Comparison of ENCODE assay signal across 16 cellular contexts in genomic region chr12:94033112-94033511, GRCh38.
DNase-seq lines count a peak whose midpoint lies in the region; ATAC-seq and TF ChIP-seq lines count a peak whose summit lies in the region.
"Had no signal": no experiment of that assay in that cellular context is flagged by ENCODE, and none has a peak within 500 bp of the region (broad histone marks: within the 10 kb centered on the region; RNA-seq: fewer than 3 reads in every experiment).

No MANE protein-coding gene starts in this region.

- peaks cover 4% of the 10 kb centered on the region for H3K36me3 Mint-ChIP-seq in activated CD4-positive, alpha-beta T cell treated with anti-CD3 and anti-CD28 coated beads for 36 hours (ENCODE audit: low read depth)
- peaks cover 19% of the 10 kb centered on the region for H3K36me3 Mint-ChIP-seq in activated naive CD8-positive, alpha-beta T cell treated with anti-CD3 and anti-CD28 coated beads, Interleukin-2, amount 10 ng/mL, durations not matched to agents 7 days and 5 days
- H3K36me3 Mint-ChIP-seq in activated naive CD8-positive, alpha-beta T cell treated with anti-CD3 and anti-CD28 coated beads, Interleukin-2, amount 50 U/mL, for 24 hours (ENCODE audit: low read depth) = no peaks in the 10 kb centered on the region
- H3K36me3 Mint-ChIP-seq in T-cell = peaks cover 4% of the 10 kb centered on the region

- ATAC-seq in activated CD4-positive, alpha-beta T cell treated with anti-CD3 and anti-CD28 coated beads for 36 hours = peak; percentile 66
- peak; percentile 82 for ATAC-seq in activated naive CD8-positive, alpha-beta T cell treated with anti-CD3 and anti-CD28 coated beads, Interleukin-2, amount 10 ng/mL, durations not matched to agents 7 days and 5 days (ENCODE audit: low read depth)
- ATAC-seq in activated naive CD8-positive, alpha-beta T cell treated with anti-CD3 and anti-CD28 coated beads, Interleukin-2, amount 50 U/mL, for 24 hours = no peak
- ATAC-seq in T-cell (replicated peaks in 1 of 4) = peak; percentile 89 to 100 (median 96)

- H3K27me3 ChIP-seq in neural cell (ENCODE audit: insufficient read depth, low read depth, low read length) = no peaks in the 10 kb centered on the region
- peaks cover 0 to 3% (median 0%) of the 10 kb centered on the region in 45 donors for H3K27me3 ChIP-seq in dorsolateral prefrontal cortex
- H3K27me3 ChIP-seq: BLaER1 treated with 17β-estradiol and CSF1 and Interleukin-3, amounts not matched to agents 10 nM and 100 nM; MG63 had no signal

- no peaks in the 10 kb centered on the region for H4K20me1 ChIP-seq in neural cell (ENCODE audit: insufficient read depth)
- H4K20me1 ChIP-seq: BLaER1 treated with 17β-estradiol and CSF1 and Interleukin-3, amounts not matched to agents 10 nM and 100 nM had no signal

- H3K79me2 ChIP-seq in neural cell (replicated peaks; ENCODE audit: insufficient read depth, low read length) = no peaks in the 10 kb centered on the region

- POLR2A ChIA-PET in activated CD4-positive, alpha-beta T cell treated with anti-CD3 and anti-CD28 coated beads for 36 hours (lab: Charles Lee) = no interaction called here
- POLR2A ChIA-PET in activated naive CD8-positive, alpha-beta T cell treated with anti-CD3 and anti-CD28 coated beads, Interleukin-2, amount 10 ng/mL, durations not matched to agents 7 days and 5 days (lab: Charles Lee) = interaction anchor here (0.6 to 0.9 kb wide), 2 partner anchors 25 to 462 kb away, joined by 3 to 4 read pairs; no protein-coding TSS in a partner anchor
- POLR2A ChIA-PET in T-cell (lab: Charles Lee) = interaction anchor here in 1 of 2 donors (0.6 kb wide), 1 partner anchor 460 kb away, joined by 4 read pairs; no protein-coding TSS in a partner anchor

- H3F3A ChIP-seq in neural cell (ENCODE audit: insufficient read depth, low read length, poor library complexity, severe bottlenecking) = no peaks in the 10 kb centered on the region

- CTCF ChIA-PET in activated CD4-positive, alpha-beta T cell treated with anti-CD3 and anti-CD28 coated beads for 36 hours (lab: Charles Lee) = interaction anchor here (0.7 to 3.4 kb wide), 2 partner anchors 14 to 68 kb away, joined by 3 to 22 read pairs; no protein-coding TSS in a partner anchor
- CTCF ChIA-PET in T-cell (lab: Charles Lee) = interaction anchor here (0.5 to 1.4 kb wide), 3 partner anchors 68 to 1501 kb away, joined by 4 to 5 read pairs (median 5); no protein-coding TSS in a partner anchor

- H3K4me3 ChIP-seq in neural cell (ENCODE audit: low read length) = no peak overlapping the region
- no peak overlapping the region for H3K4me3 ChIP-seq in dorsolateral prefrontal cortex
- H3K4me3 ChIP-seq: BLaER1 treated with 17β-estradiol and CSF1 and Interleukin-3, amounts not matched to agents 10 nM and 100 nM; MG63 had no signal

- DNase-seq in activated CD4-positive, alpha-beta T cell treated with anti-CD3 and anti-CD28 coated beads for 36 hours = no peak
- no peak for DNase-seq in activated CD4-positive, alpha-beta T cell treated with anti-CD3 and anti-CD28 coated beads for 1 hour
- DNase-seq in activated naive CD8-positive, alpha-beta T cell treated with anti-CD3 and anti-CD28 coated beads, Interleukin-2, amount 10 ng/mL, durations not matched to agents 7 days and 5 days = no peak
- DNase-seq in activated naive CD8-positive, alpha-beta T cell treated with anti-CD3 and anti-CD28 coated beads, Interleukin-2, amount 50 U/mL, for 24 hours = no peak
- DNase-seq in T-cell (peak in 7 of 34 experiments; percentile 2 to 35 (median 12)), NCI-H510A treated with DMSO at 0.1 percent for 48 hours (lab: John Stamatoyannopoulos, UW) (no peak), dorsolateral prefrontal cortex (no peak)
- DNase-seq: DMS53, MG63, NCI-H1105, NCI-H1930, NCI-H2171, NCI-H774 had no signal

- TF ChIP-seq RAD21 in neural cell (conservative IDR thresholded peaks at IDR 0.05) = no peak

- no peak overlapping the region for H3K4me2 ChIP-seq in neural cell (ENCODE audit: low read length)
- H3K4me2 ChIP-seq: BLaER1 treated with 17β-estradiol and CSF1 and Interleukin-3, amounts not matched to agents 10 nM and 100 nM; KMS-11 had no signal

- TF ChIP-seq EP300 in neural cell (conservative IDR thresholded peaks at IDR 0.05; ENCODE audit: poor library complexity, severe bottlenecking) = no peak

- H3K9me3 ChIP-seq in neural cell (ENCODE audit: low read length) = no peaks in the 10 kb centered on the region

- peak overlapping the region; percentile 45 for H3K27ac Mint-ChIP-seq in activated CD4-positive, alpha-beta T cell treated with anti-CD3 and anti-CD28 coated beads for 36 hours
- peak overlapping the region; percentile 70 for H3K27ac Mint-ChIP-seq in activated naive CD8-positive, alpha-beta T cell treated with anti-CD3 and anti-CD28 coated beads, Interleukin-2, amount 10 ng/mL, durations not matched to agents 7 days and 5 days
- H3K27ac Mint-ChIP-seq in activated naive CD8-positive, alpha-beta T cell treated with anti-CD3 and anti-CD28 coated beads, Interleukin-2, amount 50 U/mL, for 24 hours = no peak overlapping the region
- peak overlapping the region; percentile 92 to 95 for H3K27ac Mint-ChIP-seq in T-cell

- H2AFZ ChIP-seq in neural cell (ENCODE audit: low read depth, low read length) = no peak overlapping the region

- no peaks in the 10 kb centered on the region for H3K9me2 ChIP-seq in neural cell (ENCODE audit: insufficient read depth, low read length)

- H3K4me1 Mint-ChIP-seq in activated CD4-positive, alpha-beta T cell treated with anti-CD3 and anti-CD28 coated beads for 36 hours = peaks cover 37% of the 10 kb centered on the region
- H3K4me1 Mint-ChIP-seq in activated naive CD8-positive, alpha-beta T cell treated with anti-CD3 and anti-CD28 coated beads, Interleukin-2, amount 10 ng/mL, durations not matched to agents 7 days and 5 days = peaks cover 20% of the 10 kb centered on the region
- peaks cover 31% of the 10 kb centered on the region for H3K4me1 Mint-ChIP-seq in activated naive CD8-positive, alpha-beta T cell treated with anti-CD3 and anti-CD28 coated beads, Interleukin-2, amount 50 U/mL, for 24 hours
- H3K4me1 Mint-ChIP-seq in T-cell = peaks cover 46 to 52% (median 48%) of the 10 kb centered on the region in 3 donors

- TF ChIP-seq CTCF in neural cell (IDR thresholded peaks at IDR 0.05; ENCODE audit: poor library complexity, severe bottlenecking) (no peak), dorsolateral prefrontal cortex (IDR thresholded peaks at IDR 0.05 in 54 of 56, conservative IDR thresholded peaks at IDR 0.05 in 2 of 56; ENCODE audit: low read depth in 1 of 56, partially characterized antibody in 56 of 56) (no peak)

- intact Hi-C loops in activated CD4-positive, alpha-beta T cell treated with anti-CD3 and anti-CD28 coated beads for 36 hours (cut with DNase I, micrococcal nuclease) = no loop called here
- intact Hi-C loops in dorsolateral prefrontal cortex (cut with DNase I) = no loop called here

- H3K9ac ChIP-seq in neural cell (ENCODE audit: low read length) = no peak overlapping the region
- H3K9ac ChIP-seq: BLaER1 treated with 17β-estradiol and CSF1 and Interleukin-3, amounts not matched to agents 10 nM and 100 nM; KMS-11 had no signal

- H3K27ac ChIP-seq in neural cell (ENCODE audit: low read length) (peak overlapping the region; percentile 20), dorsolateral prefrontal cortex (no peak overlapping the region)
- H3K27ac ChIP-seq: BLaER1 treated with 17β-estradiol and CSF1 and Interleukin-3, amounts not matched to agents 10 nM and 100 nM; KMS-11 had no signal

- no peak overlapping the region for H3K4me3 Mint-ChIP-seq in activated CD4-positive, alpha-beta T cell treated with anti-CD3 and anti-CD28 coated beads for 36 hours
- H3K4me3 Mint-ChIP-seq in activated naive CD8-positive, alpha-beta T cell treated with anti-CD3 and anti-CD28 coated beads, Interleukin-2, amount 10 ng/mL, durations not matched to agents 7 days and 5 days = peak overlapping the region; percentile 18
- H3K4me3 Mint-ChIP-seq in activated naive CD8-positive, alpha-beta T cell treated with anti-CD3 and anti-CD28 coated beads, Interleukin-2, amount 50 U/mL, for 24 hours = no peak overlapping the region
- H3K4me3 Mint-ChIP-seq in T-cell = peak overlapping the region; percentile 31 to 77 (median 54)

- H3K9me3 Mint-ChIP-seq in activated CD4-positive, alpha-beta T cell treated with anti-CD3 and anti-CD28 coated beads for 36 hours (ENCODE audit: low read depth) = peaks cover 11% of the 10 kb centered on the region
- H3K9me3 Mint-ChIP-seq in activated naive CD8-positive, alpha-beta T cell treated with anti-CD3 and anti-CD28 coated beads, Interleukin-2, amount 10 ng/mL, durations not matched to agents 7 days and 5 days = peaks cover 14% of the 10 kb centered on the region
- H3K9me3 Mint-ChIP-seq in activated naive CD8-positive, alpha-beta T cell treated with anti-CD3 and anti-CD28 coated beads, Interleukin-2, amount 50 U/mL, for 24 hours = peaks cover 15% of the 10 kb centered on the region
- peaks cover 6 to 11% (median 8%) of the 10 kb centered on the region in 3 donors for H3K9me3 Mint-ChIP-seq in T-cell

- H3K36me3 ChIP-seq in neural cell (ENCODE audit: insufficient read depth, low read length) = no peaks in the 10 kb centered on the region
- H3K36me3 ChIP-seq: BLaER1 treated with 17β-estradiol and CSF1 and Interleukin-3, amounts not matched to agents 10 nM and 100 nM; MG63 had no signal

- H3K27me3 Mint-ChIP-seq in activated CD4-positive, alpha-beta T cell treated with anti-CD3 and anti-CD28 coated beads for 36 hours = peaks cover 4% of the 10 kb centered on the region
- H3K27me3 Mint-ChIP-seq in activated naive CD8-positive, alpha-beta T cell treated with anti-CD3 and anti-CD28 coated beads, Interleukin-2, amount 10 ng/mL, durations not matched to agents 7 days and 5 days = no peaks in the 10 kb centered on the region
- no peaks in the 10 kb centered on the region for H3K27me3 Mint-ChIP-seq in activated naive CD8-positive, alpha-beta T cell treated with anti-CD3 and anti-CD28 coated beads, Interleukin-2, amount 50 U/mL, for 24 hours
- peaks cover 0 to 8% of the 10 kb centered on the region in 2 donors for H3K27me3 Mint-ChIP-seq in T-cell

TF ChIP-seq in neural cell, 6 proteins besides CTCF, POLR2A, EP300 and RAD21:
- TF ChIP-seq MXI1 (conservative IDR thresholded peaks at IDR 0.05; ENCODE audit: poor library complexity, severe bottlenecking) = no peak

Comparison
In these comparisons a context has a peak if more than half of its experiments do, and no peak if none do; other contexts are left out.
1. H3K4me3 Mint-ChIP-seq: peak in activated naive CD8-positive, alpha-beta T cell treated with anti-CD3 and anti-CD28 coated beads, Interleukin-2, amount 10 ng/mL, durations not matched to agents 7 days and 5 days (single experiment) and T-cell (3 of 3); none in activated CD4-positive, alpha-beta T cell treated with anti-CD3 and anti-CD28 coated beads for 36 hours (single experiment) and activated naive CD8-positive, alpha-beta T cell treated with anti-CD3 and anti-CD28 coated beads, Interleukin-2, amount 50 U/mL, for 24 hours (single experiment).